In the genomic region with DNA sequence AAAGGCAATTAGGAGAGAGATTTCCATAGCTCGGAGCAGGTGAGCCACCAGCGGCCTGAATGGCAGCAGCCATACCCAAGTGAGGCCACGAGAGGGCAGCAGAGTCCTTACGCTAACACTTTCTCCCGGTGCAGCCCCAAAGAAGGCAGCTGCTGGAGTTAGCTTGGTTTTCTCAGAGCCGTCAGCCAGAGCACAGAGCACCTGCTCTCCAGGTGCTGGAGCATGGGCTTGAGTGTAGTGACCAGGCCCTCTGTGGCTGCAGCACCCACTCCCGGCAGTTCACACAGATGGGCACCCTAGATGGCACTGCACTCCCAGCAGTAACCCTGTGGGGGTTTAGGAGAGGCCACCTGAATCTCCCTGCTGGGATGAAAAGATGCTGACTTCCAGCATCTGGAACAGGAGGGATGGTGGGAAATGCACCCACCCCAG, we compare ENCODE assay signal across 8 cellular contexts. TPM values are rescaled to one million over a fixed set of nuclear protein-coding genes. Genes with fewer than 3 reads are reported as not detected.
DNase-seq lines count a peak whose midpoint lies in the region; ATAC-seq, FAIRE-seq and TF ChIP-seq lines count a peak whose summit lies in the region.

No MANE protein-coding gene starts in this region.

- in situ Hi-C loops in G401 (cut with HindIII; ENCODE audit: low sequenced_read_pairs) (no loop called here), GM12878 (cut with MboI) (loop anchor here (5.0 kb wide), 1 partner anchor 214 kb away; no protein-coding TSS in a partner anchor)

- H3K79me2 ChIP-seq in GM12878 (ENCODE audit: control insufficient read depth, insufficient read depth, low read length), result no peaks in the 10 kb centered on the region

- no TSS peak for BruUV-seq in GM12878 (replicated peaks; lab: Mats Ljungman, UMichigan)

- peak in 1 of 2 experiments; percentile 38; a peak in 1 of 4 replicates for TF ChIP-seq EP300 in GM12878 (IDR thresholded peaks at IDR 0.05; ENCODE audit: borderline replicate concordance in 1 of 2, control insufficient read depth in 1 of 2, low read depth in 2 of 2, low read length in 2 of 2)

- H3K9me3 ChIP-seq in GM12878 (replicated peaks; ENCODE audit: control insufficient read depth, insufficient read depth, low read length) (no peaks in the 10 kb centered on the region), iPS DF 6.9 (ENCODE audit: control insufficient read depth, insufficient read depth, low read length) (no peaks in the 10 kb centered on the region), small intestine (ENCODE audit: control insufficient read depth, low read depth) (no peaks in the 10 kb centered on the region)

- H3K27ac ChIP-seq in GM12878 (ENCODE audit: control insufficient read depth, insufficient read depth), result no peak overlapping the region
- H3K27ac ChIP-seq in iPS DF 6.9 (ENCODE audit: low read length), result no peak overlapping the region
- no peak overlapping the region for H3K27ac ChIP-seq in small intestine (ENCODE audit: low read depth in 1 of 2, low read length in 1 of 2)

- intact Hi-C loops in GM12878 (cut with micrococcal nuclease; ENCODE audit: unreplicated experiment), result loop anchor here (1.0 to 10.0 kb wide), 3 partner anchors 52 to 251 kb away; no protein-coding TSS in a partner anchor

- SMC1A ChIA-PET in GM12878 (lab: Charles Lee; ENCODE audit: uncharacterized antibody, unreplicated experiment), result interaction anchor here (0.7 to 25.9 kb wide), 25 partner anchors 9 to 251 kb away, joined by 3 to 1445 read pairs (median 4); a partner anchor contains a TSS

- H3K27me3 ChIP-seq in GM12878 (replicated peaks in 1 of 2; ENCODE audit: control insufficient read depth in 2 of 2, insufficient read depth in 2 of 2, low read length in 1 of 2) (peaks cover 0 to 2% of the 10 kb centered on the region in 2 experiments; a peak in 1 of 4 replicates), iPS DF 6.9 (ENCODE audit: control insufficient read depth, insufficient read depth, low read length) (no peaks in the 10 kb centered on the region), small intestine (ENCODE audit: control insufficient read depth in 2 of 2, insufficient read depth in 2 of 2, low read length in 2 of 2) (no peaks in the 10 kb centered on the region)

- DNase-seq in G401 (ENCODE audit: low spot score) (peak; percentile 94), NCI-H2081 treated with DMSO at 0.1 percent for 48 hours (lab: John Stamatoyannopoulos, UW) (peak; percentile 59), GM12878 (ENCODE audit: low read depth, low spot score) (peak; percentile 32), iPS DF 6.9 (ENCODE audit: low read depth, low spot score) (peak; percentile 87), small intestine (peak; percentile 85)

- no peak overlapping the region for H2AFZ ChIP-seq in GM12878 (ENCODE audit: control insufficient read depth, low read depth, low read length)

- CTCF ChIA-PET in GM12878 (lab: Yijun Ruan, JAX), result interaction anchor here (0.8 to 42.1 kb wide), 34 partner anchors 8 to 384 kb away, joined by 3 to 2333 read pairs (median 6); a partner anchor contains a TSS

- H3K4me3 ChIP-seq in GM12878 (no peak overlapping the region), iPS DF 6.9 (ENCODE audit: low read length) (no peak overlapping the region), small intestine (ENCODE audit: low read depth in 1 of 2, low read length in 2 of 2) (no peak overlapping the region)

- ATAC-seq in HG02870 (IDR thresholded peaks at IDR 0.05; ENCODE audit: unreplicated experiment), result peak; percentile 76
- ATAC-seq in GM12878, result peak; percentile 90
- ATAC-seq in GM18861 (IDR thresholded peaks at IDR 0.05; ENCODE audit: unreplicated experiment), result no peak

- H3K36me3 ChIP-seq in GM12878 (ENCODE audit: control insufficient read depth in 2 of 2, insufficient read depth in 2 of 2, low read length in 1 of 2), result no peaks in the 10 kb centered on the region
- H3K36me3 ChIP-seq in iPS DF 6.9 (ENCODE audit: control insufficient read depth, insufficient read depth, low read length), result peaks cover 10% of the 10 kb centered on the region; the same call in 1 of the 2 replicates
- H3K36me3 ChIP-seq in small intestine (ENCODE audit: control insufficient read depth in 2 of 2, insufficient read depth in 2 of 2, low read length in 2 of 2), result no peaks in the 10 kb centered on the region

- under 1% methylated on average over 7 of the region's 7 CpGs for WGBS in GM12878 (ENCODE audit: insufficient coverage, insufficient replicate concordance, low lambda C conversion rate, missing lambda C conversion rate)
- WGBS in iPS DF 6.9 (ENCODE audit: insufficient coverage, insufficient read length), result no CpG with 5 or more reads among the region's 7 CpGs
- WGBS in small intestine, 3 donors, result 2 to 9% (median 5%) methylated on average over 4 to 7 of the region's 7 CpGs

- TF ChIP-seq POLR2A in GM12878 (IDR thresholded peaks at IDR 0.05; ENCODE audit: low read depth, low read length), result no peak

- no peaks in the 10 kb centered on the region for H4K20me1 ChIP-seq in GM12878 (ENCODE audit: control insufficient read depth, insufficient read depth)

- TF ChIP-seq RAD21 in GM12878 (IDR thresholded peaks at IDR 0.05; ENCODE audit: insufficient read depth, low read depth, low read length), result peak; percentile 96

- RAD21 ChIA-PET in GM12878 (lab: Charles Lee; ENCODE audit: unreplicated experiment), result interaction anchor here (0.7 to 13.6 kb wide), 30 partner anchors 8 to 500 kb away, joined by 3 to 892 read pairs (median 7); a partner anchor contains a TSS

- no peak overlapping the region for H3K9ac ChIP-seq in GM12878 (ENCODE audit: control insufficient read depth, insufficient read depth, low read length)

- H3K4me1 ChIP-seq in GM12878 (ENCODE audit: control insufficient read depth, insufficient read depth, low read length), result peaks cover 3% of the 10 kb centered on the region; the same call in 1 of the 2 replicates
- H3K4me1 ChIP-seq in iPS DF 6.9 (ENCODE audit: control insufficient read depth, insufficient read depth, low read length), result peaks cover 11% of the 10 kb centered on the region
- H3K4me1 ChIP-seq in small intestine (ENCODE audit: control insufficient read depth in 2 of 2, insufficient read depth in 1 of 2, low read depth in 1 of 2, low read length in 1 of 2), result no peaks in the 10 kb centered on the region

- FAIRE-seq in TTC549 (lab: Jason Lieb, UNC), result peak; percentile 81
- peak; percentile 96 for FAIRE-seq in GM12878 (lab: Jason Lieb, UNC)
- FAIRE-seq in small intestine (lab: Jason Lieb, UNC), result no peak

- no peak overlapping the region for H3K4me2 ChIP-seq in GM12878 (ENCODE audit: control insufficient read depth, insufficient read depth)

- TF ChIP-seq CTCF in GM12878 (IDR thresholded peaks at IDR 0.05 in 2 of 3, conservative IDR thresholded peaks at IDR 0.05 in 1 of 3; ENCODE audit: control insufficient read depth in 2 of 3, extremely low read depth in 1 of 3, insufficient read depth in 1 of 3, low read depth in 3 of 3, low read length in 3 of 3), result peak; percentile 92 to 98 (median 98)

- POLR2A ChIA-PET in GM12878 (lab: Charles Lee), result interaction anchor here (0.6 to 6.2 kb wide), 12 partner anchors 12 to 220 kb away, joined by 3 to 91 read pairs (median 3); a partner anchor contains a TSS

TF ChIP-seq in GM12878, 131 proteins besides CTCF, POLR2A, EP300 and RAD21 (continues in another document):
- peak; percentile 78 for TF ChIP-seq ZNF24 (IDR thresholded peaks at IDR 0.05)
- no peak for TF ChIP-seq CREM (IDR thresholded peaks at IDR 0.05; ENCODE audit: low read depth)

RNA-seq across cellular contexts. Expression of a gene that starts 45.8 kb away (rescaled TPM):
- 5.4 and 6.2 TPM in 2 replicates for total RNA-seq in G401 (2014; rRNA removed; shearing (Covaris generic))
- 3.7 and 4.3 TPM in 2 replicates for total RNA-seq in GM12878 (2013; cell fraction: nucleolus; rRNA removed)
- 1.1 and 1.2 TPM in 2 replicates for total RNA-seq in GM12878 (2014; rRNA removed)
- 0.76 and 1.2 TPM in 2 replicates for total RNA-seq in GM12878 (2014; rRNA removed; fragmentation: Illumina TruSeq; extraction: Trizol)
- 2.3 and 2.4 TPM in 2 replicates for total RNA-seq in GM12878 (2021)
- 0.09 TPM for polyA plus RNA-seq in GM12878 (2011; ENCODE audit: low read depth)
- polyA plus RNA-seq in GM12878 (2011; rRNA removed), result 0.76 and 1.6 TPM in 2 replicates
- 1.8 and 2.1 TPM in 2 replicates for polyA plus RNA-seq in GM12878 (2011; cell fraction: cytosol; rRNA removed)
- 2.2 and 2.3 TPM in 2 replicates for polyA plus RNA-seq in GM12878 (2011; cell fraction: nucleus; rRNA removed)
- 0.32 and 0.55 TPM in 2 replicates for polyA plus RNA-seq in GM12878 (2012)
- 0.10 and 0.76 TPM in 2 replicates for polyA plus RNA-seq in GM12878 (2014; fragmentation: Illumina TruSeq; extraction: Trizol)
- under 1 TPM; 0.06 to 0.18 TPM for polyA plus RNA-seq in GM12878 (2014; fragmentation: Nextera tagmentation; extraction: Ambion mirVana)
- 1.7 and 2.1 TPM in 2 replicates for polyA plus RNA-seq in GM12878 (2014; rRNA removed)
- polyA plus RNA-seq in GM12878 (2016; fragmentation: Nextera tagmentation; extraction: Ambion mirVana), result under 1 TPM; 0.42 to 0.47 TPM
- 1.1 and 2.4 TPM in 2 replicates for polyA minus RNA-seq in GM12878 (2011; rRNA and poly(A)+ RNA removed)
- polyA minus RNA-seq in GM12878 (2011; cell fraction: cytosol; rRNA and poly(A)+ RNA removed), result 0.83 and 1.6 TPM in 2 replicates
- 0.60 and 1.3 TPM in 2 replicates for polyA minus RNA-seq in GM12878 (2011; cell fraction: nucleus; rRNA and poly(A)+ RNA removed)
- polyA plus RNA-seq in small intestine, result 1 to 10 TPM in 1 of 3 donors, under 1 TPM in 2; 0.54 to 1.7 (median 0.67) TPM

RNA-seq across cellular contexts. Expression of a gene that starts 48.0 kb away (rescaled TPM):
- total RNA-seq in G401 (2014; rRNA removed; shearing (Covaris generic)), result 6.3 and 8.3 TPM in 2 replicates
- total RNA-seq in GM12878 (2013; cell fraction: nucleolus; rRNA removed), result 16.3 and 17.6 TPM in 2 replicates
- 1.6 and 2.0 TPM in 2 replicates for total RNA-seq in GM12878 (2014; rRNA removed)
- total RNA-seq in GM12878 (2014; rRNA removed; fragmentation: Illumina TruSeq; extraction: Trizol), result 0.83 and 1.2 TPM in 2 replicates
- total RNA-seq in GM12878 (2021), result 3.0 TPM in 2 replicates
- polyA plus RNA-seq in GM12878 (2011; ENCODE audit: low read depth), result 0.26 TPM
- 1.4 and 2.0 TPM in 2 replicates for polyA plus RNA-seq in GM12878 (2011; rRNA removed)
- polyA plus RNA-seq in GM12878 (2011; cell fraction: cytosol; rRNA removed), result 1.7 and 2.1 TPM in 2 replicates
- 3.5 and 3.8 TPM in 2 replicates for polyA plus RNA-seq in GM12878 (2011; cell fraction: nucleus; rRNA removed)
- 0.47 and 0.66 TPM in 2 replicates for polyA plus RNA-seq in GM12878 (2012)
- polyA plus RNA-seq in GM12878 (2014; fragmentation: Illumina TruSeq; extraction: Trizol), result 0.81 and 1.2 TPM in 2 replicates
- polyA plus RNA-seq in GM12878 (2014; fragmentation: Nextera tagmentation; extraction: Ambion mirVana), result under 1 TPM; 0.27 to 0.31 TPM
- 1.1 and 1.4 TPM in 2 replicates for polyA plus RNA-seq in GM12878 (2014; rRNA removed)
- polyA plus RNA-seq in GM12878 (2016; fragmentation: Nextera tagmentation; extraction: Ambion mirVana), result 1 to 10 TPM in 1 of 2 experiments, under 1 TPM in 1; 0.87 to 1.3 TPM
- polyA minus RNA-seq in GM12878 (2011; rRNA and poly(A)+ RNA removed), result 2.3 and 3.9 TPM in 2 replicates
- polyA minus RNA-seq in GM12878 (2011; cell fraction: cytosol; rRNA and poly(A)+ RNA removed), result 2.6 and 2.9 TPM in 2 replicates
- 2.5 and 3.7 TPM in 2 replicates for polyA minus RNA-seq in GM12878 (2011; cell fraction: nucleus; rRNA and poly(A)+ RNA removed)
- 10 to 100 TPM in 1 of 3 donors, 1 to 10 TPM in 2; 8.5 to 16.2 (median 8.9) TPM for polyA plus RNA-seq in small intestine

Comparison
In these comparisons a context has a peak if more than half of its experiments do, and no peak if none do; other contexts are left out.
1. DNase-seq: peak in every context shown above with its lines; median percentile 94 in G401; 87 in iPS DF 6.9; 85 in small intestine; 59 in NCI-H2081 treated with DMSO at 0.1 percent for 48 hours; 32 in GM12878.